8 cellular contexts compared by ENCODE assay signal in the genomic region with DNA sequence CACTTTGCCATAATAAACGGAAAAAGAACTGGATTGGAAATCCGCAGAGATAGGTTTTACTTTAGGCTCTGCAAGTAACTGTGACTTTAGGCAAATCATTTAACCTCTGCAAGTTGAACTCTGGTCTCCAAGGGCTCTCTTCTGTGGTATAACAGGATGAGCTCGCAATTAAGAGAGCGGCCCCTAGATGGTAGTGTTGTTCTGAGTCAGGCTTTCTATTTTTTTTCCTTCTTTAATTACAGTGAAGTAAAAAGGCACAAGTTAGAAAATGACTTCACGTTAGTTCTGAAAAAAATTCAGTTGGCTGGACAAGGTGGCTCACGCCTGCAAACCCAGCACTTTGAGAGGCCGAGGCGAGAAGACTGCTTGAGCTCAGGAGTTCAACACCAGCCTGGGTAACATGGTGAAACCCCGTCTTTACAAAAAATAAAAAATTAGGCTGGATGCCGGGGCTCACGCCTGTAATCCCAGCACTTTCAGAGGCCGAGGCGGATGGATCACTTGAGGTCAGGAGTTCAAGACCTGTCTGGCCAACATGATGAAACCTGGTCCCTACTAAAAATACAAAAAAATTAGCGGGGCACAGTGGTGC. TPM values are rescaled to one million over a fixed set of nuclear protein-coding genes. Genes with fewer than 3 reads are reported as not detected.
DNase-seq lines count a peak whose midpoint lies in the region; ATAC-seq and TF ChIP-seq lines count a peak whose summit lies in the region.

No MANE protein-coding gene starts in this region.

- no peak for TF ChIP-seq POLR2A in GM18505 (IDR thresholded peaks at IDR 0.05; ENCODE audit: borderline replicate concordance, extremely low read depth, insufficient read depth, insufficient read length)

- DNase-seq in AG09319 (ENCODE audit: extremely low read depth, low read depth) (no peak), NCI-H1105 (lab: John Stamatoyannopoulos, UW) (peak; percentile 2), T-helper 17 cell (peak in 1 of 3 donors; percentile 30), cerebellum (ENCODE audit: low spot score) (peak; percentile 66), kidney tubule cell (ENCODE audit: low spot score) (peak; percentile 68)
- peak; percentile 8 for DNase-seq in stimulated activated CD8-positive, alpha-beta memory T cell treated with anti-CD3 and anti-CD28 coated beads, Interleukin-12 subunit alpha, Interleukin-12 subunit beta, amount 100 ng/mL, for 1 hour (ENCODE audit: low read depth)

- peak; percentile 80 for TF ChIP-seq CTCF in AG09319 (IDR thresholded peaks at IDR 0.05; ENCODE audit: low read depth, low read length)

- H3K27ac Mint-ChIP-seq in T-helper 17 cell: peak overlapping the region; percentile 24

- ATAC-seq in GM18505 (IDR thresholded peaks at IDR 0.05; ENCODE audit: unreplicated experiment) (peak; percentile 82), HG02840 (IDR thresholded peaks at IDR 0.05; ENCODE audit: low FRiP score, unreplicated experiment) (peak; percentile 77), T-helper 17 cell (peak; percentile 79)

- H3K4me1 Mint-ChIP-seq in T-helper 17 cell: peaks cover 4% of the 10 kb centered on the region

- no peaks in the 10 kb centered on the region for H3K9me3 ChIP-seq in T-helper 17 cell (ENCODE audit: control insufficient read depth, low read length, poor library complexity, severe bottlenecking)

- no peak overlapping the region for H3K4me3 Mint-ChIP-seq in T-helper 17 cell

- no peaks in the 10 kb centered on the region for H3K36me3 Mint-ChIP-seq in T-helper 17 cell (ENCODE audit: low read depth)

- no peaks in the 10 kb centered on the region for H3K27me3 Mint-ChIP-seq in T-helper 17 cell

RNA-seq across cellular contexts. Expression of a gene that starts 18.0 kb away (rescaled TPM):
- total RNA-seq in T-helper 17 cell (1,000 to 10,000 TPM; 2,611 to 3,189 TPM), cerebellum (1,466 TPM)
